Comparison of ENCODE assay signal across 1 cellular context in the genomic region with DNA sequence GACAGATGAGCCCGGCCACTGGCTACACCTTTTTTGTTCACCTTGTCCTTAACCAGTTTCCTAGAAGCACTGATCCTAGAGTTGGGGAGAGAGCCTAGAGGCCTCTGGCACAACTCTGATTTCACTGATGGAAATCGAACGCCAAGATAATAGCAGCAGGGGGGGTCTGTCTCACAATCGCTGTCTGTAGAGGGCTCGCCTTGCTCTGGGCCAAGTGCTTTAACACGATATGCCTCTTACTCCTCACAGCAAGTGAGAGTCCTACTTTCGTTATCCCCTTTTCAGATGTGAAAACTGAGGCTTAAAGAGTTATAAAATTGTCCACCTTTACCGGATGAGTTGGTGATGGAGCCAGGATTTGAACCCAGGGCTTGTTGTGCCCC.
TF ChIP-seq lines count a peak whose summit lies in the region.

No MANE protein-coding gene starts in this region.

TF ChIP-seq in endothelial cell of umbilical vein, 7 proteins besides CTCF, POLR2A, EP300 and RAD21:
- TF ChIP-seq MYC (IDR thresholded peaks at IDR 0.05; ENCODE audit: low read depth, low read length), result no peak
- no peak for TF ChIP-seq JUN (IDR thresholded peaks at IDR 0.05; ENCODE audit: borderline replicate concordance, insufficient read depth, insufficient read length, low read depth)
- TF ChIP-seq, protein P1, sequence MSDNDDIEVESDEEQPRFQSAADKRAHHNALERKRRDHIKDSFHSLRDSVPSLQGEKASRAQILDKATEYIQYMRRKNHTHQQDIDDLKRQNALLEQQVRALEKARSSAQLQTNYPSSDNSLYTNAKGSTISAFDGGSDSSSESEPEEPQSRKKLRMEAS (IDR thresholded peaks at IDR 0.05; ENCODE audit: insufficient read depth, insufficient read length), result no peak
- TF ChIP-seq POLR2AphosphoS5 (IDR thresholded peaks at IDR 0.05; ENCODE audit: insufficient read depth, low read depth, low read length), result no peak
- TF ChIP-seq EZH2 (IDR thresholded peaks at IDR 0.05; ENCODE audit: borderline replicate concordance, low read depth, low read length, severe bottlenecking), result no peak
- no peak for TF ChIP-seq FOS (IDR thresholded peaks at IDR 0.05; ENCODE audit: borderline replicate concordance, insufficient read depth, low read length)
- no peak for TF ChIP-seq GATA2 (IDR thresholded peaks at IDR 0.05; ENCODE audit: insufficient read depth, insufficient read length, low read depth, low read length)
